ENCODE assay signal across 8 cellular contexts in the genomic region with DNA sequence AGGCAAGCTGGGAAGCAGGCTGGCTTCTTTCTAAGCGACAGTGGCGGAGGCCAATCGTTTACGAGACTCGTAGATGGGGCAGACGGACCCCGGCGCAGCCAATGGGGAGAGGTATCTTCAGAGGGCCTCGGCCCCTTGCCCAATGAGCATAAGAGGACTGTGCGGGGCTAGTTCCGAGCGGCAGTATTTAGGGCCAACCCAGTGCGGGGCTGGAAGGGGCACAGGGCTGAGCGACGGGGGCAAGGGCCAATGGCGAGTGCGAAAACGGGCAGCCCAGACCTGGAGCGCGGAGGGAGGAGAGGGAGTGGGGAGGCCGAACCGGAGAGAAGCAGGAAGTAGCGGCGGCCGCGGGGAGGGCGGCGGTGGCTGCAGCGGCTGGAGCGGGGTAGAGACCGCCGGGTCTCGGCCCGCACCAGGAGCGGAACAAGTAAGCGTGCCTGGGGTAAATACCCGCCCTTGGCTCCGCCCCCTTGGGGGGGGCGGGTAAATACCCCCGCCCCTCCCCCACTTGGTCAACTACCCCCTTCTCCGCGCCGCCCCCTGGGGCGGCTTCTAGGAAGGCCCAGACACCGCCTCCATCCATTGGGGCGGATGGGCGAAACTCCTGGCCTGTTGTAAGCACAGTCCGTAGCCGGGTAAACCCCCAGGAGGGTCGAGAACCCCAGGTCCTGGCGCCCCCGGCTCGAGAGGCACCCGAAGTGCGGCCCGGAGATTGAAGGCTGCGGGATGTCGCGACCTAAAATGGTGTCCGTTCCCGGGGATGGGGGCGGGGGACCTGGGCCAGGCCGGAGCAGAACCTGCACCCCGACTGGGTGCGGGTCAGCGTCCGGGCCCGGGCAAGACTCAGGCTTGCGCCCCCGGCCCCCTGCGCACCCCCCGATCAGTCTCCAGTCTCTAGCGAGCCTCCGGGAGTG. TPM values are rescaled to one million over a fixed set of nuclear protein-coding genes. Genes with fewer than 3 reads are reported as not detected.
A peak's percentile ranks its signal among the peaks of the same experiment; 100 is the strongest.
DNase-seq lines count a peak whose midpoint lies in the region; ATAC-seq, FAIRE-seq and TF ChIP-seq lines count a peak whose summit lies in the region.

A gene with protein sequence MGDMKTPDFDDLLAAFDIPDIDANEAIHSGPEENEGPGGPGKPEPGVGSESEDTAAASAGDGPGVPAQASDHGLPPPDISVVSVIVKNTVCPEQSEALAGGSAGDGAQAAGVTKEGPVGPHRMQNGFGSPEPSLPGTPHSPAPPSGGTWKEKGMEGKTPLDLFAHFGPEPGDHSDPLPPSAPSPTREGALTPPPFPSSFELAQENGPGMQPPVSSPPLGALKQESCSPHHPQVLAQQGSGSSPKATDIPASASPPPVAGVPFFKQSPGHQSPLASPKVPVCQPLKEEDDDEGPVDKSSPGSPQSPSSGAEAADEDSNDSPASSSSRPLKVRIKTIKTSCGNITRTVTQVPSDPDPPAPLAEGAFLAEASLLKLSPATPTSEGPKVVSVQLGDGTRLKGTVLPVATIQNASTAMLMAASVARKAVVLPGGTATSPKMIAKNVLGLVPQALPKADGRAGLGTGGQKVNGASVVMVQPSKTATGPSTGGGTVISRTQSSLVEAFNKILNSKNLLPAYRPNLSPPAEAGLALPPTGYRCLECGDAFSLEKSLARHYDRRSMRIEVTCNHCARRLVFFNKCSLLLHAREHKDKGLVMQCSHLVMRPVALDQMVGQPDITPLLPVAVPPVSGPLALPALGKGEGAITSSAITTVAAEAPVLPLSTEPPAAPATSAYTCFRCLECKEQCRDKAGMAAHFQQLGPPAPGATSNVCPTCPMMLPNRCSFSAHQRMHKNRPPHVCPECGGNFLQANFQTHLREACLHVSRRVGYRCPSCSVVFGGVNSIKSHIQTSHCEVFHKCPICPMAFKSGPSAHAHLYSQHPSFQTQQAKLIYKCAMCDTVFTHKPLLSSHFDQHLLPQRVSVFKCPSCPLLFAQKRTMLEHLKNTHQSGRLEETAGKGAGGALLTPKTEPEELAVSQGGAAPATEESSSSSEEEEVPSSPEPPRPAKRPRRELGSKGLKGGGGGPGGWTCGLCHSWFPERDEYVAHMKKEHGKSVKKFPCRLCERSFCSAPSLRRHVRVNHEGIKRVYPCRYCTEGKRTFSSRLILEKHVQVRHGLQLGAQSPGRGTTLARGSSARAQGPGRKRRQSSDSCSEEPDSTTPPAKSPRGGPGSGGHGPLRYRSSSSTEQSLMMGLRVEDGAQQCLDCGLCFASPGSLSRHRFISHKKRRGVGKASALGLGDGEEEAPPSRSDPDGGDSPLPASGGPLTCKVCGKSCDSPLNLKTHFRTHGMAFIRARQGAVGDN (plus strand): TSS at position 331 of the 914 bp plus-strand sequence. CDS start 3,993 bp downstream, outside the sequence.

- H3K9me3 Mint-ChIP-seq in T-cell, result no peaks in the 10 kb centered on the region

- peak within 1 kb of the TSS; percentile 76 for H3K9ac ChIP-seq in parathyroid adenoma

- peak; percentile 4 to 32 for TF ChIP-seq EP300 in tibial nerve (IDR thresholded peaks at IDR 0.05)

- H3K36me3 Mint-ChIP-seq in T-cell, result peaks cover 9% of the 10 kb centered on the region

- H3K4me3 ChIP-seq in cardiac muscle cell (peak within 1 kb of the TSS; percentile 82), parathyroid adenoma (ENCODE audit: low read depth, low read length) (peak within 1 kb of the TSS; percentile 100), tibial nerve (peak within 1 kb of the TSS; percentile 83 to 96 (median 92))

- FAIRE-seq in GM12891 (lab: Jason Lieb, UNC), result peak; percentile 98

- H3K36me3 ChIP-seq in cardiac muscle cell (peaks cover 8% of the 10 kb centered on the region), parathyroid adenoma (ENCODE audit: control insufficient read depth, insufficient read depth, low read length) (no peaks in the 10 kb centered on the region), tibial nerve (peaks cover 0 to 19% (median 9%) of the 10 kb centered on the region in 3 donors)

- CTCF ChIA-PET in T-cell (lab: Charles Lee), result interaction anchor here in 1 of 2 donors (0.6 to 1.6 kb wide), 9 partner anchors 19 to 229 kb away, joined by 3 to 22 read pairs (median 5); a partner anchor contains a TSS

- peak within 1 kb of the TSS; percentile 90 for H3K27ac ChIP-seq in adipose tissue (ENCODE audit: low read depth, low read length)
- peak within 1 kb of the TSS; percentile 98 for H3K27ac ChIP-seq in cardiac muscle cell
- peak within 1 kb of the TSS; percentile 100 for H3K27ac ChIP-seq in parathyroid adenoma
- H3K27ac ChIP-seq in tibial nerve, result peak within 1 kb of the TSS; percentile 96 to 100 (median 98)

- DNase-seq in GM12891 (ENCODE audit: insufficient read length, low spot score), result peak; percentile 99
- peak; percentile 99 for DNase-seq in NCI-H1436 treated with DMSO at 0.1 percent for 48 hours (lab: John Stamatoyannopoulos, UW)
- peak; percentile 96 to 100 (median 99) for DNase-seq in T-cell
- peak; percentile 100 for DNase-seq in cardiac muscle cell (ENCODE audit: low read depth in 1 of 2, low spot score in 1 of 2)
- DNase-seq in tibial nerve (ENCODE audit: low spot score in 2 of 2), result peak; percentile 100

- peak within 1 kb of the TSS; percentile 91 to 98 (median 97) for H3K4me3 Mint-ChIP-seq in T-cell

- TF ChIP-seq POLR2A in GM12891 (IDR thresholded peaks at IDR 0.05; ENCODE audit: low read depth, low read length) (peak; percentile 67; the same call in 1 of the 2 replicates), tibial nerve (IDR thresholded peaks at IDR 0.05) (peak; percentile 38 to 48)

- H3K4me2 ChIP-seq in parathyroid adenoma (ENCODE audit: low read length), result peak within 1 kb of the TSS; percentile 100

- H2AFZ ChIP-seq in parathyroid adenoma, result peak within 1 kb of the TSS; percentile 93

- H3K9me3 ChIP-seq in cardiac muscle cell (ENCODE audit: low read depth), result no peaks in the 10 kb centered on the region
- H3K9me3 ChIP-seq in parathyroid adenoma (ENCODE audit: control insufficient read depth, low read length), result no peaks in the 10 kb centered on the region
- H3K9me3 ChIP-seq in tibial nerve, result no peaks in the 10 kb centered on the region

- peak within 1 kb of the TSS; percentile 94 to 95 for H3K27ac Mint-ChIP-seq in T-cell

- H3K27me3 Mint-ChIP-seq in T-cell, result no peaks in the 10 kb centered on the region

- ATAC-seq in HG02840 (IDR thresholded peaks at IDR 0.05; ENCODE audit: low FRiP score, unreplicated experiment) (peak; percentile 84), T-cell (replicated peaks in 1 of 4) (peak; percentile 87 to 89 (median 88))

- peaks cover 5% of the 10 kb centered on the region for H3K79me2 ChIP-seq in parathyroid adenoma

- H3K4me1 Mint-ChIP-seq in T-cell, result peaks cover 29 to 41% (median 33%) of the 10 kb centered on the region in 3 donors

- POLR2A ChIA-PET in T-cell (lab: Charles Lee), result interaction anchor here in 1 of 2 donors (0.6 to 1.1 kb wide), 5 partner anchors 15 to 126 kb away, joined by 3 to 8 read pairs (median 3); a partner anchor contains a TSS

- WGBS in adipose tissue, 3 donors, result 0% methylated on average over 65 to 74 of the region's 74 CpGs
- 1% methylated on average over 38 to 62 of the region's 74 CpGs for WGBS in tibial nerve, 2 donors

- H3K4me1 ChIP-seq in cardiac muscle cell (ENCODE audit: low read depth) (peaks cover 10% of the 10 kb centered on the region), parathyroid adenoma (peaks cover 4% of the 10 kb centered on the region), tibial nerve (peaks cover 0 to 20% (median 13%) of the 10 kb centered on the region in 4 donors)

- TF ChIP-seq CTCF in cardiac muscle cell (IDR thresholded peaks at IDR 0.05; ENCODE audit: low read depth, low read length) (no peak), parathyroid adenoma (IDR thresholded peaks at IDR 0.05) (no peak), tibial nerve (IDR thresholded peaks at IDR 0.05) (peak in 1 of 5 experiments; percentile 48)

- H3K27me3 ChIP-seq in cardiac muscle cell (no peaks in the 10 kb centered on the region), parathyroid adenoma (ENCODE audit: control insufficient read depth, insufficient read depth, low read length) (no peaks in the 10 kb centered on the region), tibial nerve (no peaks in the 10 kb centered on the region)

TF ChIP-seq in GM12891, 5 proteins besides CTCF, POLR2A, EP300 and RAD21:
- TF ChIP-seq POU2F2 (IDR thresholded peaks at IDR 0.05; ENCODE audit: low read depth, low read length) (no peak), POLR2AphosphoS5 (IDR thresholded peaks at IDR 0.05; ENCODE audit: low read depth, low read length) (peak; percentile 8)

RNA-seq across cellular contexts. Expression of the gene that starts here (rescaled TPM):
- polyA plus RNA-seq in GM12891 (2012; ENCODE audit: low read depth, missing spikeins), result 16.8 TPM
- 10 to 100 TPM; 27.7 to 44.2 (median 40.5) TPM for total RNA-seq in T-cell
- 1 to 10 TPM; 4.9 to 10.0 (median 7.5) TPM for polyA plus RNA-seq in adipose tissue
- total RNA-seq in cardiac muscle cell, result 31.9 and 48.5 TPM in 2 replicates
- 3.6 and 5.4 TPM in 2 replicates for polyA plus RNA-seq in cardiac muscle cell
- 10 to 100 TPM; 21.1 to 35.3 (median 27.1) TPM for total RNA-seq in tibial nerve

Comparison
In these comparisons a context has a peak if more than half of its experiments do, and no peak if none do; other contexts are left out.
1. Peak in every context shown above with its lines: DNase-seq, ATAC-seq, H3K4me3 ChIP-seq and H3K27ac ChIP-seq.